In the genomic region with DNA sequence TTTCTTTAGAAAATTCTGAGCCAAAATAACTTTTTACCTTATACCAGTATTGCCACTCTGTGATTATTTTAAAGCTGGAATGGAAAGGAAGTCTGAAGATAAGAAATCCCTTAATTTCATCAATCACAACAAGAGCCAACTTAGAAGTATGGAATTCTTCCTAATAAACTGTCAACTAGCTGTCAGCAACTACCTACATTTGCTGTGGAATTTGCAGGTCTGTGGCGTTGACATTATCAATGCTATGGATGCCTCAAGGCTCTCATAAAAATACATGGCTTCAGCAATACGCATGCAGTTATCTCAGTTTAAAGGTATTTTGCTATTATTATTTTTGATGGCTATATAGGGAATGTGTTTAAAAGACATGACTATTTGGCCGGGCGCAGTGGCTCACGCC, we compare ENCODE assay signal across 8 cellular contexts.
"Had no signal": no experiment of that assay in that cellular context is flagged by ENCODE, and none has a peak within 500 bp of the region (broad histone marks: within the 10 kb centered on the region; RNA-seq: fewer than 3 reads in every experiment).

No MANE protein-coding gene starts in this region.

- H3K27ac Mint-ChIP-seq: GM23338, H9, IgD-negative memory B cell had no signal

- ATAC-seq: GM23338, HepG2 had no signal

- H3K4me1 Mint-ChIP-seq: IgD-negative memory B cell had no signal

- DNase-seq: H9, HCEC 1CT, KBM-7 had no signal

- H2AFZ ChIP-seq: GM23338 had no signal

- H3K4me2 ChIP-seq: GM23338 had no signal

- H3K4me3 Mint-ChIP-seq: GM23338, H9, IgD-negative memory B cell had no signal

- FAIRE-seq: H1, H54, HepG2 had no signal

- H3K4me3 ChIP-seq: GM23338 had no signal

- H3K27me3 Mint-ChIP-seq: IgD-negative memory B cell had no signal

- H3K9me3 Mint-ChIP-seq: GM23338, H9, IgD-negative memory B cell had no signal
